36 cellular contexts compared by ENCODE assay signal in the genomic region with DNA sequence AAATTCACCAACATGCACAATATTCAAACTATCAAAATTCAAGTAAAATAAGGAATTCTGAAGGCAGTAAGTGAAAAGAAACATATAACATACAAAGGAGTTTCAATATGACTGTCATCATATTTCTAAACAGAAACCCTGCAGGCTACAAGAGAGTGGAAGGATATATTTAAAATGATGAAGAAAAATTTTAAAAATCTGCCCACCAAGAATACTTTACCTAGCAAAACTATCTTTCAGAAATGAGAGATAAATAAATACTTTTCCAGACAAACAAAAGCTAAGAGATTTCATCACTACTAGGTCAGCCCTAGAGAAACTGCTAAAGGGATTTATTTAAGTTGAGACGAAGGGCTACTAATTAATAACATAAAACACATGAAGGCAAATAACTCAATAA.
"Had no signal": no experiment of that assay in that cellular context is flagged by ENCODE, and none has a peak within 500 bp of the region (broad histone marks: within the 10 kb centered on the region; RNA-seq: fewer than 3 reads in every experiment).

No MANE protein-coding gene starts in this region.

- H3K36me3 Mint-ChIP-seq: activated CD8-positive, alpha-beta memory T cell treated with anti-CD3 and anti-CD28 coated beads, Interleukin-2, amount 10 ng/mL, durations not matched to agents 7 days and 5 days; activated naive CD4-positive, alpha-beta T cell treated with anti-CD3 and anti-CD28 coated beads, Interleukin-2, amount 10 ng/mL, durations not matched to agents 7 days and 5 days; activated naive CD8-positive, alpha-beta T cell; activated naive CD8-positive, alpha-beta T cell treated with anti-CD3 and anti-CD28 coated beads, Interleukin-2, amount 10 ng/mL, durations not matched to agents 7 days and 5 days had no signal

- H3K27me3 Mint-ChIP-seq: activated CD4-positive, alpha-beta memory T cell treated with anti-CD3 and anti-CD28 coated beads, Interleukin-2, amount 10 ng/mL, durations not matched to agents 7 days and 5 days; activated CD4-positive, alpha-beta T cell treated with anti-CD3 and anti-CD28 coated beads for 36 hours; activated CD4-positive, alpha-beta T cell treated with anti-CD3 and anti-CD28 coated beads, Interleukin-2, amount 10 ng/mL, durations not matched to agents 7 days and 5 days; activated CD8-positive, alpha-beta memory T cell treated with anti-CD3 and anti-CD28 coated beads, Interleukin-2, amount 10 ng/mL, durations not matched to agents 7 days and 5 days; activated naive CD4-positive, alpha-beta T cell treated with anti-CD3 and anti-CD28 coated beads, Interleukin-2, amount 10 ng/mL, durations not matched to agents 7 days and 5 days; activated naive CD8-positive, alpha-beta T cell treated with anti-CD3 and anti-CD28 coated beads, Interleukin-2, amount 50 U/mL, for 24 hours; activated T-cell treated with anti-CD3 and anti-CD28 coated beads, Interleukin-2, amount 50 U/mL, for 24 hours had no signal

- H3K4me3 Mint-ChIP-seq: activated CD4-positive, alpha-beta memory T cell treated with anti-CD3 and anti-CD28 coated beads, Interleukin-2, amount 10 ng/mL, durations not matched to agents 7 days and 5 days; activated CD4-positive, alpha-beta T cell treated with anti-CD3 and anti-CD28 coated beads for 36 hours; activated CD4-positive, alpha-beta T cell treated with anti-CD3 and anti-CD28 coated beads, Interleukin-2, amount 10 ng/mL, durations not matched to agents 7 days and 5 days; activated CD8-positive, alpha-beta memory T cell treated with anti-CD3 and anti-CD28 coated beads, Interleukin-2, amount 10 ng/mL, durations not matched to agents 7 days and 5 days; activated CD8-positive, alpha-beta T cell treated with anti-CD3 and anti-CD28 coated beads, Interleukin-2, amount 10 ng/mL, durations not matched to agents 7 days and 5 days; activated naive CD4-positive, alpha-beta T cell treated with anti-CD3 and anti-CD28 coated beads, Interleukin-2, amount 10 ng/mL, durations not matched to agents 7 days and 5 days; activated naive CD8-positive, alpha-beta T cell; activated naive CD8-positive, alpha-beta T cell treated with anti-CD3 and anti-CD28 coated beads, Interleukin-2, amount 10 ng/mL, durations not matched to agents 7 days and 5 days; activated naive CD8-positive, alpha-beta T cell treated with anti-CD3 and anti-CD28 coated beads, Interleukin-2, amount 50 U/mL, for 24 hours; activated T-cell treated with anti-CD3 and anti-CD28 coated beads, Interleukin-2, amount 50 U/mL, for 24 hours; T-helper 1 cell treated with Interleukin-12 subunit alpha and Interleukin-12 subunit beta and Interleukin-4 antibody, amounts not matched to agents 30 μg/mL and 1 μg/mL, for 36 hours; T-helper 2 cell treated with Interferon-gamma antibody and Interleukin-4, amounts not matched to agents 5 μg/mL and 100 μg/mL, for 36 hours; WTC11 had no signal

- H3K27ac Mint-ChIP-seq: activated CD4-positive, alpha-beta memory T cell treated with anti-CD3 and anti-CD28 coated beads, Interleukin-2, amount 10 ng/mL, durations not matched to agents 7 days and 5 days; activated CD4-positive, alpha-beta T cell treated with anti-CD3 and anti-CD28 coated beads for 36 hours; activated CD4-positive, alpha-beta T cell treated with anti-CD3 and anti-CD28 coated beads, Interleukin-2, amount 10 ng/mL, durations not matched to agents 7 days and 5 days; activated CD8-positive, alpha-beta memory T cell treated with anti-CD3 and anti-CD28 coated beads, Interleukin-2, amount 10 ng/mL, durations not matched to agents 7 days and 5 days; activated CD8-positive, alpha-beta T cell treated with anti-CD3 and anti-CD28 coated beads, Interleukin-2, amount 10 ng/mL, durations not matched to agents 7 days and 5 days; activated naive CD4-positive, alpha-beta T cell treated with anti-CD3 and anti-CD28 coated beads, Interleukin-2, amount 10 ng/mL, durations not matched to agents 7 days and 5 days; activated naive CD8-positive, alpha-beta T cell; activated naive CD8-positive, alpha-beta T cell treated with anti-CD3 and anti-CD28 coated beads, Interleukin-2, amount 10 ng/mL, durations not matched to agents 7 days and 5 days; activated naive CD8-positive, alpha-beta T cell treated with anti-CD3 and anti-CD28 coated beads, Interleukin-2, amount 50 U/mL, for 24 hours; activated T-cell treated with anti-CD3 and anti-CD28 coated beads, Interleukin-2, amount 50 U/mL, for 24 hours; activated T-helper 2 cell treated with anti-CD3 and anti-CD28 coated beads, Interferon-gamma antibody, Interleukin-2, Interleukin-4, amounts not matched to agents 10 μg/mL and 5 μg/mL and 100 μg/mL, durations not matched to agents 14 hours and 24 hours and 36 hours; T-helper 1 cell treated with Interleukin-12 subunit alpha and Interleukin-12 subunit beta and Interleukin-4 antibody, amounts not matched to agents 30 μg/mL and 1 μg/mL, for 36 hours; T-helper 2 cell treated with Interferon-gamma antibody and Interleukin-4, amounts not matched to agents 5 μg/mL and 100 μg/mL, for 36 hours; WTC11 had no signal

- ATAC-seq: activated CD4-positive, alpha-beta T cell treated with anti-CD3 and anti-CD28 coated beads for 36 hours; activated CD4-positive, CD25-positive, alpha-beta regulatory T cell treated with anti-CD3 and anti-CD28 coated beads, Interleukin-2, amount 50 U/mL, for 24 hours; activated CD8-positive, alpha-beta memory T cell treated with anti-CD3 and anti-CD28 coated beads, Interleukin-2, amount 10 ng/mL, durations not matched to agents 7 days and 5 days; activated CD8-positive, alpha-beta T cell treated with anti-CD3 and anti-CD28 coated beads, Interleukin-2, amount 10 ng/mL, durations not matched to agents 7 days and 5 days; activated naive CD8-positive, alpha-beta T cell treated with anti-CD3 and anti-CD28 coated beads, Interleukin-2, amount 50 U/mL, for 24 hours; body of pancreas; WTC11 had no signal

- FAIRE-seq: astrocyte had no signal

- DNase-seq: activated CD4-positive, alpha-beta memory T cell treated with anti-CD3 and anti-CD28 coated beads, Interleukin-2, amount 10 ng/mL, durations not matched to agents 7 days and 5 days; activated CD4-positive, alpha-beta T cell treated with anti-CD3 and anti-CD28 coated beads for 1 hour; activated CD4-positive, alpha-beta T cell treated with anti-CD3 and anti-CD28 coated beads for 36 hours; activated CD4-positive, alpha-beta T cell treated with anti-CD3 and anti-CD28 coated beads for 48 hours; activated CD4-positive, alpha-beta T cell treated with anti-CD3 and anti-CD28 coated beads, Interleukin-2, amount 10 ng/mL, durations not matched to agents 7 days and 5 days; activated CD4-positive, alpha-beta T cell treated with anti-CD3 and anti-CD28 coated beads, Interleukin-2, amount 50 U/mL, for 48 hours; activated CD4-positive, CD25-positive, alpha-beta regulatory T cell; activated CD8-positive, alpha-beta memory T cell treated with anti-CD3 and anti-CD28 coated beads for 24 hours; activated CD8-positive, alpha-beta memory T cell treated with anti-CD3 and anti-CD28 coated beads, Interleukin-2, amount 10 ng/mL, durations not matched to agents 7 days and 5 days; activated CD8-positive, alpha-beta memory T cell treated with anti-CD3 and anti-CD28 coated beads, Interleukin-2, amount 50 U/mL, for 48 hours; activated CD8-positive, alpha-beta T cell treated with anti-CD3 and anti-CD28 coated beads, Interleukin-2, amount 10 ng/mL, durations not matched to agents 7 days and 5 days; activated effector memory CD4-positive, alpha-beta T cell treated with Interleukin-2 at 50 U/mL for 16 hours; activated gamma-delta T cell; activated naive CD4-positive, alpha-beta T cell treated with anti-CD3 and anti-CD28 coated beads, Interleukin-2, amount 10 ng/mL, durations not matched to agents 7 days and 5 days; activated naive CD4-positive, alpha-beta T cell treated with Interleukin-2 at 50 U/mL for 16 hours; activated naive CD8-positive, alpha-beta T cell treated with anti-CD3 and anti-CD28 coated beads, Interleukin-2, amount 10 ng/mL, durations not matched to agents 7 days and 5 days; activated naive CD8-positive, alpha-beta T cell treated with anti-CD3 and anti-CD28 coated beads, Interleukin-2, amount 50 U/mL, for 24 hours; activated T-cell treated with anti-CD3 and anti-CD28 coated beads, Interleukin-2, amount 50 U/mL, for 24 hours; activated T-cell treated with anti-CD3 and anti-CD28 coated beads, Interleukin-2, amount 50 U/mL, for 48 hours; adrenal gland; amniotic stem cell; aorta; body of pancreas; brain microvascular endothelial cell; central memory CD4-positive, alpha-beta T cell; T-helper 1 cell; T-helper 2 cell; T-helper 9 cell; WERI-Rb-1 had no signal

- H3K4me1 Mint-ChIP-seq: activated CD4-positive, alpha-beta memory T cell treated with anti-CD3 and anti-CD28 coated beads, Interleukin-2, amount 10 ng/mL, durations not matched to agents 7 days and 5 days; activated CD4-positive, alpha-beta T cell treated with anti-CD3 and anti-CD28 coated beads for 36 hours; activated CD4-positive, alpha-beta T cell treated with anti-CD3 and anti-CD28 coated beads, Interleukin-2, amount 10 ng/mL, durations not matched to agents 7 days and 5 days; activated CD8-positive, alpha-beta memory T cell treated with anti-CD3 and anti-CD28 coated beads, Interleukin-2, amount 10 ng/mL, durations not matched to agents 7 days and 5 days; activated naive CD4-positive, alpha-beta T cell treated with anti-CD3 and anti-CD28 coated beads, Interleukin-2, amount 10 ng/mL, durations not matched to agents 7 days and 5 days; activated naive CD8-positive, alpha-beta T cell treated with anti-CD3 and anti-CD28 coated beads, Interleukin-2, amount 10 ng/mL, durations not matched to agents 7 days and 5 days; activated naive CD8-positive, alpha-beta T cell treated with anti-CD3 and anti-CD28 coated beads, Interleukin-2, amount 50 U/mL, for 24 hours; WTC11 had no signal

- H3K9me3 Mint-ChIP-seq: activated CD4-positive, alpha-beta memory T cell treated with anti-CD3 and anti-CD28 coated beads, Interleukin-2, amount 10 ng/mL, durations not matched to agents 7 days and 5 days had no signal
